In genomic region chr3:39052613-39053012, GRCh38 we compare ENCODE assay signal across 8 cellular contexts. TPM values are rescaled to one million over a fixed set of nuclear protein-coding genes. Genes with fewer than 3 reads are reported as not detected.
DNase-seq lines count a peak whose midpoint lies in the region; ATAC-seq and TF ChIP-seq lines count a peak whose summit lies in the region.

No MANE protein-coding gene starts in this region.

- H4K20me1 ChIP-seq in BLaER1 (peaks cover 48% of the 10 kb centered on the region), Loucy (ENCODE audit: insufficient read depth, low read length, poor library complexity, severe bottlenecking) (peaks cover 31% of the 10 kb centered on the region)

- H3K4me3 Mint-ChIP-seq in natural killer cell treated with Interleukin-12 subunit alpha and Interleukin-12 subunit beta and Interleukin-15 and Interleukin-18, amount 100 ng/mL, for 72 hours, result peak overlapping the region; percentile 98

- H3K9ac ChIP-seq in BLaER1, result peak overlapping the region; percentile 88
- H3K9ac ChIP-seq in Loucy (ENCODE audit: low read depth, low read length, poor library complexity, severe bottlenecking), result peak overlapping the region; percentile 90

- 0 out of 2 replicates have a peak, but pooled peaks cover 2% of the 10 kb centered on the region for H3F3A ChIP-seq in Loucy (ENCODE audit: low read depth)

- H3K27ac ChIP-seq in BLaER1, result peak overlapping the region; percentile 91
- peak overlapping the region; percentile 92 for H3K27ac ChIP-seq in cingulate gyrus (ENCODE audit: low read depth, low read length)

- peaks cover 25% of the 10 kb centered on the region for H3K4me1 ChIP-seq in BLaER1
- H3K4me1 ChIP-seq in Loucy (ENCODE audit: insufficient read depth, low read length, poor library complexity, severe bottlenecking), result peaks cover 49% of the 10 kb centered on the region

- ATAC-seq in natural killer cell treated with Interleukin-12 subunit alpha and Interleukin-12 subunit beta and Interleukin-15 and Interleukin-18, amount 100 ng/mL, for 72 hours, result no peak

- H3K79me2 ChIP-seq in Loucy (ENCODE audit: insufficient read depth, low read length), result peaks cover 61% of the 10 kb centered on the region

- no peaks in the 10 kb centered on the region for H3K27me3 ChIP-seq in BLaER1
- no peaks in the 10 kb centered on the region for H3K27me3 ChIP-seq in Loucy (ENCODE audit: insufficient read depth, low read length, poor library complexity, severe bottlenecking)

- H3K36me3 Mint-ChIP-seq in natural killer cell treated with Interleukin-12 subunit alpha and Interleukin-12 subunit beta and Interleukin-15 and Interleukin-18, amount 100 ng/mL, for 72 hours, result no peaks in the 10 kb centered on the region

- peak overlapping the region; percentile 92 for H3K4me2 ChIP-seq in BLaER1
- H3K4me2 ChIP-seq in Loucy (ENCODE audit: low read depth, low read length, poor library complexity, severe bottlenecking), result peak overlapping the region; percentile 93

- intact Hi-C loops in posterior cingulate gyrus (cut with DNase I), result loop anchor here (5.0 kb wide), 1 partner anchor 55 kb away; the partner anchor contains the start of genes GORASP1 and TTC21A

- H3K4me3 ChIP-seq in BLaER1 (peak overlapping the region; percentile 88), Loucy (ENCODE audit: low read length, poor library complexity, severe bottlenecking) (peak overlapping the region; percentile 92)

- H3K4me1 Mint-ChIP-seq in natural killer cell treated with Interleukin-12 subunit alpha and Interleukin-12 subunit beta and Interleukin-15 and Interleukin-18, amount 100 ng/mL, for 72 hours (ENCODE audit: low read depth in 2 of 2), result peaks cover 16 to 33% of the 10 kb centered on the region in 2 donors

- H3K36me3 ChIP-seq in BLaER1, result no peaks in the 10 kb centered on the region; the same call in 1 of the 2 replicates
- no peaks in the 10 kb centered on the region for H3K36me3 ChIP-seq in Loucy (ENCODE audit: insufficient read depth, low read length)

- H3K9me2 ChIP-seq in Loucy (replicated peaks; ENCODE audit: low read depth, low read length), result no peaks in the 10 kb centered on the region

- peak overlapping the region; percentile 93 for H2AFZ ChIP-seq in Loucy (ENCODE audit: low read length)

- H3K9me3 ChIP-seq in BLaER1 (no peaks in the 10 kb centered on the region), Loucy (ENCODE audit: insufficient read depth, low read depth, low read length) (no peaks in the 10 kb centered on the region)

- TF ChIP-seq CTCF in Loucy (conservative IDR thresholded peaks at IDR 0.05; ENCODE audit: low read length), result no peak

- no peak for DNase-seq in natural killer cell treated with Interleukin-12 subunit alpha and Interleukin-12 subunit beta and Interleukin-15 and Interleukin-18, amount 100 ng/mL, for 72 hours (ENCODE audit: low spot score)
- no peak for DNase-seq in glomerular visceral epithelial cell (ENCODE audit: extremely low spot score)
- no peak for DNase-seq in posterior cingulate gyrus
- DNase-seq in ecto neural progenitor cell (ENCODE audit: low spot score), result no peak
- no peak for DNase-seq in GF-D8 (lab: John Stamatoyannopoulos, UW)

- H3K27me3 Mint-ChIP-seq in natural killer cell treated with Interleukin-12 subunit alpha and Interleukin-12 subunit beta and Interleukin-15 and Interleukin-18, amount 100 ng/mL, for 72 hours, result no peaks in the 10 kb centered on the region

- no peaks in the 10 kb centered on the region for H3K9me3 Mint-ChIP-seq in natural killer cell treated with Interleukin-12 subunit alpha and Interleukin-12 subunit beta and Interleukin-15 and Interleukin-18, amount 100 ng/mL, for 72 hours

- peak overlapping the region; percentile 95 to 98 for H3K27ac Mint-ChIP-seq in natural killer cell treated with Interleukin-12 subunit alpha and Interleukin-12 subunit beta and Interleukin-15 and Interleukin-18, amount 100 ng/mL, for 72 hours

RNA-seq across cellular contexts. Expression of gene WDR48, which starts 0.8 kb away (rescaled TPM):
- 10 to 100 TPM; 26.9 to 31.8 TPM for total RNA-seq in natural killer cell treated with Interleukin-12 subunit alpha and Interleukin-12 subunit beta and Interleukin-15 and Interleukin-18, amount 100 ng/mL, for 72 hours

RNA-seq across cellular contexts. Expression of gene SCN11A, which starts 0.9 kb away (rescaled TPM):
- under 1 TPM; 0.05 to 0.14 TPM for total RNA-seq in natural killer cell treated with Interleukin-12 subunit alpha and Interleukin-12 subunit beta and Interleukin-15 and Interleukin-18, amount 100 ng/mL, for 72 hours

RNA-seq across cellular contexts. Expression of gene GORASP1, which starts 54.8 kb away (rescaled TPM):
- total RNA-seq in natural killer cell treated with Interleukin-12 subunit alpha and Interleukin-12 subunit beta and Interleukin-15 and Interleukin-18, amount 100 ng/mL, for 72 hours, result 10 to 100 TPM; 12.9 to 16.6 TPM

RNA-seq across cellular contexts. Expression of gene TTC21A, which starts 54.9 kb away (rescaled TPM):
- total RNA-seq in natural killer cell treated with Interleukin-12 subunit alpha and Interleukin-12 subunit beta and Interleukin-15 and Interleukin-18, amount 100 ng/mL, for 72 hours, result 1 to 10 TPM in 1 of 2 donors, under 1 TPM in 1; 0.12 to 1.8 TPM
